ENCODE assay signal across 26 cellular contexts in the genomic region with DNA sequence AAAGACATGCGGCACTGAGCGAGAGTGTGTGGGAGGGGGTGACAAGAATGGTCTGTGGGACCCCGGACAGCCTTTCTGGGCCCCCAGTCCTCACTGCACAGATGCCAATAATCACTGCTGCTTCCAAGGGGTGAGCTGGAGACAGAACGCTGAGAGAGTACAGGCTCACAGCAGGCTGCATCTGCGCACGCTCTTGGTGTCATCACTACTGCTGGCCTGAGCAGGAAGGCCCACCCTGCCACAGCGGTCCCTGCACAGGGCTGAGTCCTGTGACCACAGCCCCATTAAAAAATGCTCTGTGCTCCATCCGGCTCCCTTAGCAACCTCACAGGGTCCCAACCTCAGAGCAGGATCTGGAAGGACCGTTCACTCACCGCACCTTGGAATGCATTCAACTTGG.
"Had no signal": no experiment of that assay in that cellular context is flagged by ENCODE, and none has a peak within 500 bp of the region (broad histone marks: within the 10 kb centered on the region; RNA-seq: fewer than 3 reads in every experiment).

No MANE protein-coding gene starts in this region.

- H3K4me3 ChIP-seq: ovary, psoas muscle, right lobe of liver, sigmoid colon, suprapubic skin, thoracic aorta, thyroid gland, tibial nerve, upper lobe of right lung, uterus had no signal

- H3K9me3 ChIP-seq: ovary, psoas muscle, right lobe of liver, sigmoid colon, thoracic aorta, thyroid gland, tibial nerve, upper lobe of right lung, uterus had no signal

- H3K9ac ChIP-seq: parathyroid adenoma had no signal

- H2AFZ ChIP-seq: parathyroid adenoma had no signal

- H3K36me3 ChIP-seq: ovary, right lobe of liver, sigmoid colon, suprapubic skin, thoracic aorta, thyroid gland, tibial nerve, upper lobe of right lung, uterus had no signal

- H3K27me3 ChIP-seq: ovary, right lobe of liver, sigmoid colon, suprapubic skin, thyroid gland, tibial nerve, upper lobe of right lung, uterus had no signal

- DNase-seq: naive B cell; naive thymus-derived CD8-positive, alpha-beta T cell; nephron progenitor cell; occipital lobe; ovary; psoas muscle; right cardiac atrium; right lobe of liver; sigmoid colon; small intestine; stimulated activated CD4-positive, alpha-beta T cell treated with anti-CD3 and anti-CD28 coated beads, Interleukin-12 subunit alpha, Interleukin-12 subunit beta, amount 100 ng/mL, for 4 hours; stimulated activated CD4-positive, alpha-beta T cell treated with anti-CD3 and anti-CD28 coated beads, Interleukin-1b, Interleukin-23, amount 100 ng/mL, for 48 hours; stimulated activated CD4-positive, alpha-beta T cell treated with anti-CD3 and anti-CD28 coated beads, Interleukin-4, amount 100 ng/mL, for 1 hour; stimulated activated CD4-positive, alpha-beta T cell treated with anti-CD3 and anti-CD28 coated beads, Interleukin-4, amount 100 ng/mL, for 4 hours; stimulated activated CD8-positive, alpha-beta memory T cell treated with anti-CD3 and anti-CD28 coated beads, Interleukin-4, amount 100 ng/mL, for 48 hours; stimulated activated naive CD4-positive, alpha-beta T cell; stimulated activated naive CD8-positive, alpha-beta T cell treated with anti-CD3 and anti-CD28 coated beads, Interleukin-15, amount 100 ng/mL, for 72 hours; stimulated activated naive CD8-positive, alpha-beta T cell treated with anti-CD3 and anti-CD28 coated beads, Interleukin-15, Interleukin-2, amounts not matched to agents 100 U/mL and 50 U/mL, for 24 hours; substantia nigra; thyroid gland; upper lobe of right lung; uterus had no signal

- H3K4me1 ChIP-seq: psoas muscle, sigmoid colon, suprapubic skin, tibial nerve, upper lobe of right lung, uterus had no signal

- H3K27ac ChIP-seq: ovary, parathyroid adenoma, psoas muscle, right lobe of liver, sigmoid colon, suprapubic skin, thoracic aorta, thyroid gland, tibial nerve, upper lobe of right lung, uterus had no signal
